1 cellular context compared by ENCODE assay signal in genomic region chr7:128739048-128739962, GRCh38.
TF ChIP-seq lines count a peak whose summit lies in the region.

Gene CALU, plus strand, starts transcription at chr7:128739359. Its CDS starts 9,225 bp downstream, at chr7:128748584.

TF ChIP-seq in K562, 482 proteins besides CTCF, POLR2A, EP300 and RAD21 (continued from another document and continues in another):
- TF ChIP-seq ATF6 (CRISPR knock-in tag; IDR thresholded peaks at IDR 0.05) (no peak; the same call in 1 of the 2 replicates), SREBF1 (IDR thresholded peaks at IDR 0.05; ENCODE audit: borderline replicate concordance, low read depth, low read length) (no peak), TCFL5 (CRISPR knock-in tag; conservative IDR thresholded peaks at IDR 0.05) (no peak), KLF10 (CRISPR knock-in tag; IDR thresholded peaks at IDR 0.05) (no peak), ZNF57 (CRISPR knock-in tag; IDR thresholded peaks at IDR 0.05) (no peak), HMG20A (CRISPR knock-in tag; conservative IDR thresholded peaks at IDR 0.05) (no peak), TAF7 (tag; IDR thresholded peaks at IDR 0.05) (peak; percentile 8; the same call in 1 of the 2 replicates), MLX (CRISPR knock-in tag; conservative IDR thresholded peaks at IDR 0.05) (peak in 1 of 2 experiments; percentile 82; a peak in 2 of 4 replicates), BCLAF1 (IDR thresholded peaks at IDR 0.05; ENCODE audit: borderline replicate concordance in 1 of 2, control insufficient read depth in 1 of 2, low read depth in 2 of 2, low read length in 1 of 2) (peak in 1 of 2 experiments; percentile 81; a peak in 1 of 4 replicates), NONO (IDR thresholded peaks at IDR 0.05; ENCODE audit: low read depth in 2 of 2, low read length in 1 of 2) (peak; percentile 70 to 77; a peak in 2 of 4 replicates), ZNF280B (CRISPR knock-in tag; IDR thresholded peaks at IDR 0.05) (no peak), ZNF75A (CRISPR knock-in tag; IDR thresholded peaks at IDR 0.05) (no peak), ZNF77 (CRISPR knock-in tag; IDR thresholded peaks at IDR 0.05) (no peak), TEAD2 (tag; IDR thresholded peaks at IDR 0.05) (no peak), TAL1 (IDR thresholded peaks at IDR 0.05) (no peak), TFE3 (CRISPR knock-in tag; IDR thresholded peaks at IDR 0.05) (no peak), TRIM25 (IDR thresholded peaks at IDR 0.05; ENCODE audit: borderline replicate concordance) (no peak), BRD4 (IDR thresholded peaks at IDR 0.05) (peak; percentile 48), ZFP36 (IDR thresholded peaks at IDR 0.05; ENCODE audit: low read depth, low read length, partially characterized antibody) (no peak), TRIM28 (IDR thresholded peaks at IDR 0.05) (no peak), DIDO1 (tag; IDR thresholded peaks at IDR 0.05; ENCODE audit: low read depth) (peak; percentile 55; the same call in 1 of the 2 replicates), RFX5 (IDR thresholded peaks at IDR 0.05; ENCODE audit: low read depth, low read length) (no peak; the same call in 1 of the 2 replicates), PATZ1 (CRISPR knock-in tag; IDR thresholded peaks at IDR 0.05; ENCODE audit: borderline replicate concordance) (no peak), MYC (IDR thresholded peaks at IDR 0.05; ENCODE audit: low read depth, low read length) (peak; percentile 93), MYC (CRISPR knock-in tag; IDR thresholded peaks at IDR 0.05; ENCODE audit: borderline replicate concordance, low read depth) (peak; percentile 90), RFX1 (IDR thresholded peaks at IDR 0.05) (no peak), ZNF253 (CRISPR knock-in tag; conservative IDR thresholded peaks at IDR 0.05) (no peak), CHCHD3 (CRISPR knock-in tag; IDR thresholded peaks at IDR 0.05) (no peak), NBN (IDR thresholded peaks at IDR 0.05; ENCODE audit: low read depth) (no peak), THRAP3 (IDR thresholded peaks at IDR 0.05; ENCODE audit: borderline replicate concordance) (no peak), PRMT5 (CRISPR knock-in tag; IDR thresholded peaks at IDR 0.05) (no peak; the same call in 1 of the 2 replicates), MNT (conservative IDR thresholded peaks at IDR 0.05) (peak; percentile 85 to 94), MYBL2 (IDR thresholded peaks at IDR 0.05; ENCODE audit: low read depth) (no peak), MYBL2 (CRISPR knock-in tag; IDR thresholded peaks at IDR 0.05; ENCODE audit: borderline replicate concordance) (no peak), FOXA1 (IDR thresholded peaks at IDR 0.05; ENCODE audit: borderline replicate concordance) (no peak), EP400 (IDR thresholded peaks at IDR 0.05) (peak; percentile 100), CCNT2 (IDR thresholded peaks at IDR 0.05; ENCODE audit: borderline replicate concordance, extremely low read depth, insufficient read length, low read depth, low read length) (peak; percentile 97), HDAC6 (IDR thresholded peaks at IDR 0.05; ENCODE audit: low read depth, low read length) (no peak), ARID2 (IDR thresholded peaks at IDR 0.05) (peak; percentile 18; the same call in 1 of the 2 replicates), U2AF2 (optimal IDR thresholded peaks at IDR 0.05; ENCODE audit: low read depth, low read length) (no peak), ZNF24 (IDR thresholded peaks at IDR 0.05) (no peak; the same call in 1 of the 2 replicates), GATA2 (CRISPR knock-in tag; IDR thresholded peaks at IDR 0.05) (no peak), ZNF280A (IDR thresholded peaks at IDR 0.05; ENCODE audit: low read depth, partially characterized antibody) (no peak), ZFP30 (CRISPR knock-in tag; IDR thresholded peaks at IDR 0.05; ENCODE audit: borderline replicate concordance) (no peak), TEAD1 (CRISPR knock-in tag; IDR thresholded peaks at IDR 0.05) (peak in 1 of 2 experiments; percentile 94; a peak in 2 of 4 replicates), SNRNP70 (optimal IDR thresholded peaks at IDR 0.05; ENCODE audit: low read depth, low read length) (no peak), RBM25 (IDR thresholded peaks at IDR 0.05; ENCODE audit: low read depth, low read length, severe bottlenecking) (peak; percentile 100), MITF (IDR thresholded peaks at IDR 0.05) (0 out of 2 replicates have a peak, but pooled peaks have one; percentile 29), TBP (optimal IDR thresholded peaks at IDR 0.05; ENCODE audit: low read depth, low read length) (peak; percentile 78), NR3C1 (CRISPR knock-in tag; IDR thresholded peaks at IDR 0.05) (no peak), ZKSCAN1 (IDR thresholded peaks at IDR 0.05; ENCODE audit: low read depth, low read length) (peak; percentile 50), IRF2 (CRISPR knock-in tag; IDR thresholded peaks at IDR 0.05) (no peak), TCF7 (IDR thresholded peaks at IDR 0.05; ENCODE audit: borderline replicate concordance) (peak; percentile 75)
